1 cellular context compared by ENCODE assay signal in the genomic region with DNA sequence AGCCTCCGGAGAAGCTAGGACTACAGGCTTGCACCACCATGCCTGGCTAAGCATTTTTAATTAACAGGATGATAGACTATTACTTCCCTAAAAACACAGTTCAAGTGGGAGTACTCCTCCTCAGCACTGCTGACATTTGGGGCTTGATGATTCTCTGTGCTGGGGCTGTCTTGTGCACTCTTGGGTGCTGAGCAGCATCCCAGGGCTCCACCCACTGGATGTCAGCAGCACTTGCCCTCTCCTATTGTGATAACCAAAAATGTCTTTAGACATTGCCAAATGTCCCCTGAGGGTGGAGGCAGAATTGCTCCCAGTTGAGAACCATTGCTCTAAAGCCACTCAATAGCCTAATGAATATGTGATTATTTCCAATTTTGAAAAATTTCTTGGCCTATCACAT.
TF ChIP-seq lines count a peak whose summit lies in the region.

No MANE protein-coding gene starts in this region.

TF ChIP-seq in GM23338, 12 proteins besides CTCF, POLR2A, EP300 and RAD21 (continued from another document):
- TF ChIP-seq, protein P1, sequence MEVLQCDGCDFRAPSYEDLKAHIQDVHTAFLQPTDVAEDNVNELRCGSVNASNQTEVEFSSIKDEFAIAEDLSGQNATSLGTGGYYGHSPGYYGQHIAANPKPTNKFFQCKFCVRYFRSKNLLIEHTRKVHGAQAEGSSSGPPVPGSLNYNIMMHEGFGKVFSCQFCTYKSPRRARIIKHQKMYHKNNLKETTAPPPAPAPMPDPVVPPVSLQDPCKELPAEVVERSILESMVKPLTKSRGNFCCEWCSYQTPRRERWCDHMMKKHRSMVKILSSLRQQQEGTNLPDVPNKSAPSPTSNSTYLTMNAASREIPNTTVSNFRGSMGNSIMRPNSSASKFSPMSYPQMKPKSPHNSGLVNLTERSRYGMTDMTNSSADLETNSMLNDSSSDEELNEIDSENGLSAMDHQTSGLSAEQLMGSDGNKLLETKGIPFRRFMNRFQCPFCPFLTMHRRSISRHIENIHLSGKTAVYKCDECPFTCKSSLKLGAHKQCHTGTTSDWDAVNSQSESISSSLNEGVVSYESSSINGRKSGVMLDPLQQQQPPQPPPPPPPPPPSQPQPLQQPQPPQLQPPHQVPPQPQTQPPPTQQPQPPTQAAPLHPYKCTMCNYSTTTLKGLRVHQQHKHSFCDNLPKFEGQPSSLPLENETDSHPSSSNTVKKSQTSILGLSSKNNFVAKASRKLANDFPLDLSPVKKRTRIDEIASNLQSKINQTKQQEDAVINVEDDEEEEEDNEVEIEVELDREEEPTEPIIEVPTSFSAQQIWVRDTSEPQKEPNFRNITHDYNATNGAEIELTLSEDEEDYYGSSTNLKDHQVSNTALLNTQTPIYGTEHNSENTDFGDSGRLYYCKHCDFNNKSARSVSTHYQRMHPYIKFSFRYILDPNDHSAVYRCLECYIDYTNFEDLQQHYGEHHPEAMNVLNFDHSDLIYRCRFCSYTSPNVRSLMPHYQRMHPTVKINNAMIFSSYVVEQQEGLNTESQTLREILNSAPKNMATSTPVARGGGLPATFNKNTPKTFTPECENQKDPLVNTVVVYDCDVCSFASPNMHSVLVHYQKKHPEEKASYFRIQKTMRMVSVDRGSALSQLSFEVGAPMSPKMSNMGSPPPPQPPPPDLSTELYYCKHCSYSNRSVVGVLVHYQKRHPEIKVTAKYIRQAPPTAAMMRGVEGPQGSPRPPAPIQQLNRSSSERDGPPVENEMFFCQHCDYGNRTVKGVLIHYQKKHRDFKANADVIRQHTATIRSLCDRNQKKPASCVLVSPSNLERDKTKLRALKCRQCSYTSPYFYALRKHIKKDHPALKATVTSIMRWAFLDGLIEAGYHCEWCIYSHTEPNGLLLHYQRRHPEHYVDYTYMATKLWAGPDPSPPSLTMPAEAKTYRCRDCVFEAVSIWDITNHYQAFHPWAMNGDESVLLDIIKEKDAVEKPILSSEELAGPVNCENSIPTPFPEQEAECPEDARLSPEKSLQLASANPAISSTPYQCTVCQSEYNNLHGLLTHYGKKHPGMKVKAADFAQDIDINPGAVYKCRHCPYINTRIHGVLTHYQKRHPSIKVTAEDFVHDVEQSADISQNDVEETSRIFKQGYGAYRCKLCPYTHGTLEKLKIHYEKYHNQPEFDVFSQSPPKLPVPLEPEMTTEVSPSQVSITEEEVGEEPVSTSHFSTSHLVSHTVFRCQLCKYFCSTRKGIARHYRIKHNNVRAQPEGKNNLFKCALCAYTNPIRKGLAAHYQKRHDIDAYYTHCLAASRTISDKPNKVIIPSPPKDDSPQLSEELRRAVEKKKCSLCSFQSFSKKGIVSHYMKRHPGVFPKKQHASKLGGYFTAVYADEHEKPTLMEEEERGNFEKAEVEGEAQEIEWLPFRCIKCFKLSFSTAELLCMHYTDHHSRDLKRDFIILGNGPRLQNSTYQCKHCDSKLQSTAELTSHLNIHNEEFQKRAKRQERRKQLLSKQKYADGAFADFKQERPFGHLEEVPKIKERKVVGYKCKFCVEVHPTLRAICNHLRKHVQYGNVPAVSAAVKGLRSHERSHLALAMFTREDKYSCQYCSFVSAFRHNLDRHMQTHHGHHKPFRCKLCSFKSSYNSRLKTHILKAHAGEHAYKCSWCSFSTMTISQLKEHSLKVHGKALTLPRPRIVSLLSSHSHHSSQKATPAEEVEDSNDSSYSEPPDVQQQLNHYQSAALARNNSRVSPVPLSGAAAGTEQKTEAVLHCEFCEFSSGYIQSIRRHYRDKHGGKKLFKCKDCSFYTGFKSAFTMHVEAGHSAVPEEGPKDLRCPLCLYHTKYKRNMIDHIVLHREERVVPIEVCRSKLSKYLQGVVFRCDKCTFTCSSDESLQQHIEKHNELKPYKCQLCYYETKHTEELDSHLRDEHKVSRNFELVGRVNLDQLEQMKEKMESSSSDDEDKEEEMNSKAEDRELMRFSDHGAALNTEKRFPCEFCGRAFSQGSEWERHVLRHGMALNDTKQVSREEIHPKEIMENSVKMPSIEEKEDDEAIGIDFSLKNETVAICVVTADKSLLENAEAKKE (CRISPR knock-in tag; IDR thresholded peaks at IDR 0.05), result no peak
- TF ChIP-seq JUNB (IDR thresholded peaks at IDR 0.05; ENCODE audit: unreplicated experiment), result no peak
- TF ChIP-seq POLR2AphosphoS5 (IDR thresholded peaks at IDR 0.05; ENCODE audit: low read depth), result no peak
- TF ChIP-seq, protein P2, sequence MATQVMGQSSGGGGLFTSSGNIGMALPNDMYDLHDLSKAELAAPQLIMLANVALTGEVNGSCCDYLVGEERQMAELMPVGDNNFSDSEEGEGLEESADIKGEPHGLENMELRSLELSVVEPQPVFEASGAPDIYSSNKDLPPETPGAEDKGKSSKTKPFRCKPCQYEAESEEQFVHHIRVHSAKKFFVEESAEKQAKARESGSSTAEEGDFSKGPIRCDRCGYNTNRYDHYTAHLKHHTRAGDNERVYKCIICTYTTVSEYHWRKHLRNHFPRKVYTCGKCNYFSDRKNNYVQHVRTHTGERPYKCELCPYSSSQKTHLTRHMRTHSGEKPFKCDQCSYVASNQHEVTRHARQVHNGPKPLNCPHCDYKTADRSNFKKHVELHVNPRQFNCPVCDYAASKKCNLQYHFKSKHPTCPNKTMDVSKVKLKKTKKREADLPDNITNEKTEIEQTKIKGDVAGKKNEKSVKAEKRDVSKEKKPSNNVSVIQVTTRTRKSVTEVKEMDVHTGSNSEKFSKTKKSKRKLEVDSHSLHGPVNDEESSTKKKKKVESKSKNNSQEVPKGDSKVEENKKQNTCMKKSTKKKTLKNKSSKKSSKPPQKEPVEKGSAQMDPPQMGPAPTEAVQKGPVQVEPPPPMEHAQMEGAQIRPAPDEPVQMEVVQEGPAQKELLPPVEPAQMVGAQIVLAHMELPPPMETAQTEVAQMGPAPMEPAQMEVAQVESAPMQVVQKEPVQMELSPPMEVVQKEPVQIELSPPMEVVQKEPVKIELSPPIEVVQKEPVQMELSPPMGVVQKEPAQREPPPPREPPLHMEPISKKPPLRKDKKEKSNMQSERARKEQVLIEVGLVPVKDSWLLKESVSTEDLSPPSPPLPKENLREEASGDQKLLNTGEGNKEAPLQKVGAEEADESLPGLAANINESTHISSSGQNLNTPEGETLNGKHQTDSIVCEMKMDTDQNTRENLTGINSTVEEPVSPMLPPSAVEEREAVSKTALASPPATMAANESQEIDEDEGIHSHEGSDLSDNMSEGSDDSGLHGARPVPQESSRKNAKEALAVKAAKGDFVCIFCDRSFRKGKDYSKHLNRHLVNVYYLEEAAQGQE (IDR thresholded peaks at IDR 0.05; ENCODE audit: unreplicated experiment), result no peak
- TF ChIP-seq STAT1 (IDR thresholded peaks at IDR 0.05; ENCODE audit: unreplicated experiment), result no peak
- no peak for TF ChIP-seq ZNF331 (CRISPR knock-in tag; IDR thresholded peaks at IDR 0.05; ENCODE audit: low read depth)
- no peak for TF ChIP-seq EZH2 (IDR thresholded peaks at IDR 0.05; ENCODE audit: low read depth, unreplicated experiment)
- no peak for TF ChIP-seq NANOG (IDR thresholded peaks at IDR 0.05; ENCODE audit: borderline replicate concordance)
TF ChIP-seq in GM23338: peak in this region for 0.
